In the genomic region with DNA sequence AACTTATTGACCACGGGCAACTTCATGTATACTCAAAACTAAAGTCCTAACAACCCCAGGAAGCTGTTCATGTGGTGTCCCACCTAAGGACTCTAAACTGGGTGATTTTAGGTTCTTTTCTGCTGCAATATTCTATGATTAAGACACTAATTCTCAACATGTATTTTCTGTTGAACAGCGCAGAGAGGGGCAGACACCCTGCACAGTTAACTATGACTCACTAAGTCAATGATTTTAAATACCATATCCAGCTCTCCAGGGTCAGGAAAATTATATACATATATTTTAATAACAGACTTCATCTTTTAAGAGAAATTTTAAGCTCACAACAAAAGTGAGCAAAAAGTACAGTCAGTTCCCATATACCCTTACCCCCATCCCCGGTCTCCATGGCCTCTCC, we compare ENCODE assay signal across 33 cellular contexts.
DNase-seq lines count a peak whose midpoint lies in the region; ATAC-seq, FAIRE-seq and TF ChIP-seq lines count a peak whose summit lies in the region.
"Had no signal": no experiment of that assay in that cellular context is flagged by ENCODE, and none has a peak within 500 bp of the region (broad histone marks: within the 10 kb centered on the region; RNA-seq: fewer than 3 reads in every experiment).

No MANE protein-coding gene starts in this region.

- no peaks in the 10 kb centered on the region for H3K9me2 ChIP-seq in DOHH2 (replicated peaks; ENCODE audit: control insufficient read depth, low read length)

- H3F3A ChIP-seq in DOHH2 (ENCODE audit: control insufficient read depth, insufficient read depth) = peaks cover 23% of the 10 kb centered on the region

- peaks cover 83% of the 10 kb centered on the region for H3K4me1 ChIP-seq in DOHH2 (ENCODE audit: control insufficient read depth, low read length)
- peaks cover 27% of the 10 kb centered on the region for H3K4me1 ChIP-seq in astrocyte (ENCODE audit: insufficient read depth, low read length)

- H3K27ac Mint-ChIP-seq in IgD-negative memory B cell (peak overlapping the region; percentile 11 to 64 (median 54)), astrocyte (ENCODE audit: unreplicated experiment) (no peak overlapping the region), naive B cell (peak overlapping the region in 5 of 6 donors; percentile 23 to 88 (median 79)), type B pancreatic cell (no peak overlapping the region)
- H3K27ac Mint-ChIP-seq in activated CD8-positive, alpha-beta T cell treated with anti-CD3 and anti-CD28 coated beads, Interleukin-2, amount 10 ng/mL, durations not matched to agents 7 days and 5 days = no peak overlapping the region
- H3K27ac Mint-ChIP-seq: activated CD4-positive, alpha-beta memory T cell treated with anti-CD3 and anti-CD28 coated beads, Interleukin-2, amount 10 ng/mL, durations not matched to agents 7 days and 5 days; activated T-helper 1 cell treated with anti-CD3 and anti-CD28 coated beads, Interleukin-12 subunit alpha, Interleukin-12 subunit beta, Interleukin-2, Interleukin-4 antibody, amounts not matched to agents 30 ng/mL and 10 ng/mL and 1 ng/mL, durations not matched to agents 14 hours and 24 hours and 36 hours; CD4-positive, alpha-beta T cell; nephron progenitor cell; T-helper 17 cell had no signal

- POLR2A ChIA-PET in activated CD8-positive, alpha-beta T cell treated with anti-CD3 and anti-CD28 coated beads, Interleukin-2, amount 10 ng/mL, durations not matched to agents 7 days and 5 days (lab: Charles Lee) = no interaction called here

- DNase-seq in astrocyte (ENCODE audit: low read depth) (no peak), naive B cell (no peak), GM13976 (ENCODE audit: low spot score) (no peak), head of caudate nucleus (no peak), type B pancreatic cell (ENCODE audit: extremely low spot score, unreplicated experiment) (no peak)
- DNase-seq in activated CD8-positive, alpha-beta T cell treated with anti-CD3 and anti-CD28 coated beads, Interleukin-2, amount 10 ng/mL, durations not matched to agents 7 days and 5 days = no peak
- DNase-seq: activated CD4-positive, alpha-beta memory T cell treated with anti-CD3 and anti-CD28 coated beads, Interleukin-2, amount 10 ng/mL, durations not matched to agents 7 days and 5 days; activated CD4-positive, alpha-beta T cell treated with anti-CD3 and anti-CD28 coated beads for 1 hour; activated CD8-positive, alpha-beta memory T cell treated with anti-CD3 and anti-CD28 coated beads, Interleukin-2, amount 50 U/mL, for 48 hours; activated naive CD4-positive, alpha-beta T cell treated with Interleukin-2 at 50 U/mL for 16 hours; body of pancreas; CD4-positive, alpha-beta T cell; cerebellar nuclear complex; esophagus squamous epithelium; gastrocnemius medialis; NCI-H1694 treated with DMSO at 0.1 percent for 48 hours; NCI-H510A; nephron progenitor cell; ovary; Right ventricle myocardium superior; stimulated activated naive CD8-positive, alpha-beta T cell treated with anti-CD3 and anti-CD28 coated beads, Interleukin-15, Interleukin-2, amounts not matched to agents 100 U/mL and 50 U/mL, for 24 hours; T-helper 17 cell had no signal

- H3K9me3 ChIP-seq in DOHH2 (ENCODE audit: control insufficient read depth, insufficient read depth, low read length) (no peaks in the 10 kb centered on the region), astrocyte (ENCODE audit: insufficient read depth, low read depth, low read length) (no peaks in the 10 kb centered on the region)
- H3K9me3 ChIP-seq: body of pancreas, esophagus squamous epithelium, gastrocnemius medialis, HAP-1, ovary had no signal

- TF ChIP-seq CTCF in DOHH2 (IDR thresholded peaks at IDR 0.05; ENCODE audit: low read depth, low read length, poor library complexity, severe bottlenecking) = no peak
- TF ChIP-seq CTCF in astrocyte (IDR thresholded peaks at IDR 0.05; ENCODE audit: insufficient read depth, low read depth, low read length) = no peak
- TF ChIP-seq CTCF in GM13976 (IDR thresholded peaks at IDR 0.05; ENCODE audit: borderline replicate concordance, control extremely low read depth, extremely low read depth, insufficient read depth, missing control alignments) = no peak
- TF ChIP-seq CTCF in type B pancreatic cell (conservative IDR thresholded peaks at IDR 0.05) = no peak

- H3K9ac ChIP-seq in astrocyte (ENCODE audit: low read length) = no peak overlapping the region

- in situ Hi-C loops in GM13976 (cut with MboI; ENCODE audit: low sequenced_read_pairs, unreplicated experiment) = no loop called here

- H3K4me2 ChIP-seq in DOHH2 (ENCODE audit: low read length) (peak overlapping the region; percentile 79), astrocyte (ENCODE audit: low read length) (peak overlapping the region; percentile 21)
- H3K4me2 ChIP-seq: hepatocyte had no signal

- no peak overlapping the region for H2AFZ ChIP-seq in astrocyte (ENCODE audit: low read depth, low read length)
- H2AFZ ChIP-seq: hepatocyte had no signal

- H3K36me3 Mint-ChIP-seq in IgD-negative memory B cell (peaks cover 4% of the 10 kb centered on the region), astrocyte (ENCODE audit: low read depth, unreplicated experiment) (peaks cover 4% of the 10 kb centered on the region), naive B cell (peaks cover 9 to 13% of the 10 kb centered on the region in 2 donors), type B pancreatic cell (peaks cover 19% of the 10 kb centered on the region)
- H3K36me3 Mint-ChIP-seq in activated CD8-positive, alpha-beta T cell treated with anti-CD3 and anti-CD28 coated beads, Interleukin-2, amount 10 ng/mL, durations not matched to agents 7 days and 5 days (ENCODE audit: low read depth) = peaks cover 11% of the 10 kb centered on the region

- H3K4me1 Mint-ChIP-seq in IgD-negative memory B cell (peaks cover 44 to 49% (median 49%) of the 10 kb centered on the region in 3 donors), astrocyte (ENCODE audit: low read depth, unreplicated experiment) (peaks cover 44% of the 10 kb centered on the region), naive B cell (peaks cover 42 to 66% (median 53%) of the 10 kb centered on the region in 3 donors), type B pancreatic cell (ENCODE audit: unreplicated experiment) (peaks cover 19% of the 10 kb centered on the region)
- peaks cover 8% of the 10 kb centered on the region for H3K4me1 Mint-ChIP-seq in activated CD8-positive, alpha-beta T cell treated with anti-CD3 and anti-CD28 coated beads, Interleukin-2, amount 10 ng/mL, durations not matched to agents 7 days and 5 days (ENCODE audit: low read depth)

- CTCF ChIA-PET in activated CD8-positive, alpha-beta T cell treated with anti-CD3 and anti-CD28 coated beads, Interleukin-2, amount 10 ng/mL, durations not matched to agents 7 days and 5 days (lab: Charles Lee) = no interaction called here

- no peaks in the 10 kb centered on the region for H3K27me3 ChIP-seq in DOHH2 (ENCODE audit: control insufficient read depth, low read length)
- H3K27me3 ChIP-seq in astrocyte (ENCODE audit: insufficient read depth, low read length) = no peaks in the 10 kb centered on the region
- H3K27me3 ChIP-seq: body of pancreas, esophagus squamous epithelium, gastrocnemius medialis, hepatocyte, ovary had no signal

- ATAC-seq in naive B cell (ENCODE audit: low read depth in 2 of 2) = no peak
- ATAC-seq in activated CD8-positive, alpha-beta T cell treated with anti-CD3 and anti-CD28 coated beads, Interleukin-2, amount 10 ng/mL, durations not matched to agents 7 days and 5 days = no peak
- ATAC-seq: body of pancreas; gastrocnemius medialis; HepG2; Panc1; SK-N-SH treated with all-trans-retinoic acid at 6 μM for 48 hours; stimulated activated naive CD8-positive, alpha-beta T cell treated with anti-CD3 and anti-CD28 coated beads, Interleukin-15, Interleukin-2, amounts not matched to agents 100 U/mL and 50 U/mL, for 24 hours; T-helper 17 cell had no signal

- H3K27ac ChIP-seq in DOHH2 (ENCODE audit: low read depth, low read length) = peak overlapping the region; percentile 96
- H3K27ac ChIP-seq in astrocyte (ENCODE audit: low read depth, low read length) = no peak overlapping the region
- H3K27ac ChIP-seq: body of pancreas, esophagus squamous epithelium, hepatocyte, ovary, skin epidermis had no signal

- H3K9me3 Mint-ChIP-seq in IgD-negative memory B cell = peaks cover 0 to 3% (median 0%) of the 10 kb centered on the region in 3 donors
- H3K9me3 Mint-ChIP-seq in astrocyte (ENCODE audit: unreplicated experiment) = no peaks in the 10 kb centered on the region
- H3K9me3 Mint-ChIP-seq in naive B cell = peaks cover 0 to 3% (median 0%) of the 10 kb centered on the region in 7 donors
- H3K9me3 Mint-ChIP-seq in activated CD8-positive, alpha-beta T cell treated with anti-CD3 and anti-CD28 coated beads, Interleukin-2, amount 10 ng/mL, durations not matched to agents 7 days and 5 days (ENCODE audit: insufficient read depth) = no peaks in the 10 kb centered on the region
- peaks cover 3% of the 10 kb centered on the region for H3K9me3 Mint-ChIP-seq in type B pancreatic cell
- H3K9me3 Mint-ChIP-seq: activated CD4-positive, alpha-beta memory T cell treated with anti-CD3 and anti-CD28 coated beads, Interleukin-2, amount 10 ng/mL, durations not matched to agents 7 days and 5 days; activated T-helper 1 cell treated with anti-CD3 and anti-CD28 coated beads, Interleukin-12 subunit alpha, Interleukin-12 subunit beta, Interleukin-2, Interleukin-4 antibody, amounts not matched to agents 30 ng/mL and 10 ng/mL and 1 ng/mL, durations not matched to agents 14 hours and 24 hours and 36 hours; CD4-positive, alpha-beta T cell; nephron progenitor cell had no signal

- no peaks in the 10 kb centered on the region for H4K20me1 ChIP-seq in DOHH2 (ENCODE audit: control insufficient read depth, insufficient read depth, low read depth, low read length)
- H4K20me1 ChIP-seq in astrocyte (ENCODE audit: insufficient read depth, low read length) = peaks cover 48% of the 10 kb centered on the region

- no peak for FAIRE-seq in astrocyte (lab: Jason Lieb, UNC)
- FAIRE-seq: A204.1, HepG2 had no signal

- H3K4me3 Mint-ChIP-seq in IgD-negative memory B cell = peak overlapping the region in 2 of 4 donors; percentile 21 to 90
- H3K4me3 Mint-ChIP-seq in astrocyte (ENCODE audit: unreplicated experiment) = no peak overlapping the region
- H3K4me3 Mint-ChIP-seq in naive B cell = peak overlapping the region in 5 of 8 donors; percentile 4 to 40 (median 23)
- no peak overlapping the region for H3K4me3 Mint-ChIP-seq in activated CD8-positive, alpha-beta T cell treated with anti-CD3 and anti-CD28 coated beads, Interleukin-2, amount 10 ng/mL, durations not matched to agents 7 days and 5 days
- H3K4me3 Mint-ChIP-seq in type B pancreatic cell = no peak overlapping the region
- H3K4me3 Mint-ChIP-seq: activated CD4-positive, alpha-beta memory T cell treated with anti-CD3 and anti-CD28 coated beads, Interleukin-2, amount 10 ng/mL, durations not matched to agents 7 days and 5 days; activated T-helper 1 cell treated with anti-CD3 and anti-CD28 coated beads, Interleukin-12 subunit alpha, Interleukin-12 subunit beta, Interleukin-2, Interleukin-4 antibody, amounts not matched to agents 30 ng/mL and 10 ng/mL and 1 ng/mL, durations not matched to agents 14 hours and 24 hours and 36 hours; CD4-positive, alpha-beta T cell; nephron progenitor cell; T-helper 17 cell had no signal

- intact Hi-C loops in head of caudate nucleus (cut with DNase I) = no loop called here

- H3K4me3 ChIP-seq in DOHH2 (ENCODE audit: low read length) (peak overlapping the region; percentile 58), astrocyte (ENCODE audit: insufficient read depth, low read depth, low read length) (no peak overlapping the region)
- H3K4me3 ChIP-seq: body of pancreas, esophagus squamous epithelium, gastrocnemius medialis, HAP-1, hepatocyte, lung, ovary, skin epidermis had no signal

- H3K79me2 ChIP-seq in DOHH2 (ENCODE audit: control insufficient read depth, low read length) (peaks cover 25% of the 10 kb centered on the region), astrocyte (ENCODE audit: insufficient read depth, low read length) (peaks cover 54% of the 10 kb centered on the region)

- H3K27me3 Mint-ChIP-seq in IgD-negative memory B cell (no peaks in the 10 kb centered on the region), astrocyte (ENCODE audit: low read depth, unreplicated experiment) (no peaks in the 10 kb centered on the region), naive B cell (no peaks in the 10 kb centered on the region), type B pancreatic cell (no peaks in the 10 kb centered on the region)
- H3K27me3 Mint-ChIP-seq in activated CD8-positive, alpha-beta T cell treated with anti-CD3 and anti-CD28 coated beads, Interleukin-2, amount 10 ng/mL, durations not matched to agents 7 days and 5 days (ENCODE audit: low read depth) = no peaks in the 10 kb centered on the region
- H3K27me3 Mint-ChIP-seq: activated CD4-positive, alpha-beta memory T cell treated with anti-CD3 and anti-CD28 coated beads, Interleukin-2, amount 10 ng/mL, durations not matched to agents 7 days and 5 days; CD4-positive, alpha-beta T cell; T-helper 17 cell had no signal

- no peaks in the 10 kb centered on the region; the same call in 1 of the 2 replicates for H3K36me3 ChIP-seq in DOHH2 (ENCODE audit: control insufficient read depth, low read length)
- no peaks in the 10 kb centered on the region for H3K36me3 ChIP-seq in astrocyte (ENCODE audit: insufficient read depth, low read length)
- H3K36me3 ChIP-seq: gastrocnemius medialis, HAP-1, ovary had no signal

Comparison
In these comparisons a context has a peak if more than half of its experiments do, and no peak if none do; other contexts are left out.
1. H3K27ac Mint-ChIP-seq: peak in IgD-negative memory B cell (3 of 3) and naive B cell (5 of 6); none in astrocyte (single experiment), activated CD8-positive, alpha-beta T cell treated with anti-CD3 and anti-CD28 coated beads, Interleukin-2, amount 10 ng/mL, durations not matched to agents 7 days and 5 days (single experiment) and type B pancreatic cell (single experiment).
2. H3K4me3 Mint-ChIP-seq: peak in naive B cell (5 of 8); none in astrocyte (single experiment), activated CD8-positive, alpha-beta T cell treated with anti-CD3 and anti-CD28 coated beads, Interleukin-2, amount 10 ng/mL, durations not matched to agents 7 days and 5 days (single experiment) and type B pancreatic cell (single experiment).